Comparison of ENCODE assay signal across 26 cellular contexts in genomic region chr14:103973354-103973753, GRCh38. TPM values are rescaled to one million over a fixed set of nuclear protein-coding genes. Genes with fewer than 3 reads are reported as not detected.
DNase-seq lines count a peak whose midpoint lies in the region; ATAC-seq, FAIRE-seq and TF ChIP-seq lines count a peak whose summit lies in the region.
"Had no signal": no experiment of that assay in that cellular context is flagged by ENCODE, and none has a peak within 500 bp of the region (broad histone marks: within the 10 kb centered on the region; RNA-seq: fewer than 3 reads in every experiment).

No MANE protein-coding gene starts in this region.

- H3K4me2 ChIP-seq in K562 (ENCODE audit: insufficient read depth, low read length), result peak overlapping the region; percentile 38
- no peak overlapping the region for H3K4me2 ChIP-seq in HepG2 (ENCODE audit: low read depth, low read length)

- H2AFZ ChIP-seq in K562 (ENCODE audit: low read depth, low read length) (peak overlapping the region; percentile 80), HepG2 (ENCODE audit: low read length) (no peak overlapping the region)

- FAIRE-seq in K562 (lab: Jason Lieb, UNC) (peak; percentile 78), HepG2 (lab: Jason Lieb, UNC) (no peak)
- FAIRE-seq: endothelial cell of umbilical vein, urothelium cell line had no signal

- no peak overlapping the region for H3K27ac ChIP-seq in HEK293 (ENCODE audit: extremely low read depth, low read depth, low read length)
- no peak overlapping the region for H3K27ac ChIP-seq in K562 (ENCODE audit: extremely low read depth, low read depth, low read length)
- no peak overlapping the region for H3K27ac ChIP-seq in HepG2 (ENCODE audit: extremely low read length, insufficient read depth, low read length)
- H3K27ac ChIP-seq in testis, result no peak overlapping the region
- H3K27ac ChIP-seq in dorsolateral prefrontal cortex, result no peak overlapping the region
- H3K27ac ChIP-seq: ascending aorta had no signal

- in situ Hi-C loops in K562 (cut with MboI), result no loop called here
- in situ Hi-C loops in HepG2 (cut with HindIII; ENCODE audit: extremely low pct_ligation_motif_present, low pct_unique_long_range_greater_than_20kb), result loop anchor here (10.0 kb wide), 1 partner anchor 49 kb away; the partner anchor contains the start of gene TDRD9

- POLR2A ChIA-PET in HEK293 (lab: Yijun Ruan, JAX) (no interaction called here), K562 (lab: Yijun Ruan, JAX) (interaction anchor here (0.6 to 0.7 kb wide), 2 partner anchors 8 to 11 kb away, joined by 3 read pairs; no protein-coding TSS in a partner anchor), HepG2 (lab: Yijun Ruan, JAX) (no interaction called here)

- H3K27me3 ChIP-seq in K562 (ENCODE audit: control insufficient read depth in 2 of 2, insufficient read depth in 2 of 2, low read length in 2 of 2), result no peaks in the 10 kb centered on the region; a peak in 1 of 5 replicates
- H3K27me3 ChIP-seq in HepG2 (ENCODE audit: control insufficient read depth in 1 of 2, insufficient read depth in 2 of 2, low read length in 2 of 2), result peaks cover 3% of the 10 kb centered on the region in 2 experiments; a peak in 2 of 5 replicates
- H3K27me3 ChIP-seq in testis, result no peaks in the 10 kb centered on the region
- peaks cover 0 to 7% (median 0%) of the 10 kb centered on the region in 45 donors for H3K27me3 ChIP-seq in dorsolateral prefrontal cortex
- H3K27me3 ChIP-seq: ascending aorta had no signal

- 0% methylated on average over 3 of the region's 4 CpGs for WGBS in K562 (ENCODE audit: insufficient coverage, low coverage, missing lambda C conversion rate)
- 0% methylated on average over 4 of the region's 4 CpGs for WGBS in HepG2 (ENCODE audit: low lambda C conversion rate)
- 50 to 63% methylated on average over 4 of the region's 4 CpGs for WGBS in testis, 2 donors

- no peaks in the 10 kb centered on the region for H3K79me2 ChIP-seq in K562 (ENCODE audit: control insufficient read depth, insufficient read depth, low read length)
- no peaks in the 10 kb centered on the region for H3K79me2 ChIP-seq in HepG2 (ENCODE audit: insufficient read depth, low read length)

- BruUV-seq in K562 (replicated peaks; lab: Mats Ljungman, UMichigan) (no TSS peak), HepG2 (replicated peaks; lab: Mats Ljungman, UMichigan) (no TSS peak)

- CTCF ChIA-PET in HEK293 (lab: Yijun Ruan, JAX) (no interaction called here), K562 (lab: Yijun Ruan, JAX; ENCODE audit: low intra/inter-chr PET ratio) (no interaction called here), HepG2 (lab: Yijun Ruan, JAX; ENCODE audit: low intra/inter-chr PET ratio, low total read pairs) (no interaction called here)

- TF ChIP-seq EP300 in K562 (IDR thresholded peaks at IDR 0.05; ENCODE audit: low read length) (no peak), HepG2 (IDR thresholded peaks at IDR 0.05; ENCODE audit: low read depth in 2 of 2, low read length in 2 of 2) (no peak), HepG2 (CRISPR knock-in tag; IDR thresholded peaks at IDR 0.05; ENCODE audit: borderline replicate concordance) (no peak)

- no peak overlapping the region for H3K4me3 ChIP-seq in HEK293 (ENCODE audit: low read depth, low read length)
- no peak overlapping the region for H3K4me3 ChIP-seq in K562
- H3K4me3 ChIP-seq in HepG2 (replicated peaks in 1 of 3; ENCODE audit: insufficient read depth in 1 of 3, low read depth in 2 of 3, low read length in 3 of 3), result no peak overlapping the region
- no peak overlapping the region for H3K4me3 ChIP-seq in testis
- no peak overlapping the region for H3K4me3 ChIP-seq in dorsolateral prefrontal cortex
- H3K4me3 ChIP-seq: ascending aorta had no signal

- H4K20me1 ChIP-seq in K562 (replicated peaks; ENCODE audit: control insufficient read depth, insufficient read depth, low read length) (no peaks in the 10 kb centered on the region), HepG2 (ENCODE audit: insufficient read depth, low read length) (no peaks in the 10 kb centered on the region)

- TF ChIP-seq CTCF in HEK293 (tag by site-specific recombination; IDR thresholded peaks at IDR 0.05), result no peak
- no peak for TF ChIP-seq CTCF in K562 (IDR thresholded peaks at IDR 0.05 in 2 of 3, conservative IDR thresholded peaks at IDR 0.05 in 1 of 3; ENCODE audit: insufficient read depth in 2 of 3, low read depth in 1 of 3, low read length in 3 of 3)
- TF ChIP-seq CTCF in HepG2 (CRISPR knock-in tag; IDR thresholded peaks at IDR 0.05), result no peak
- TF ChIP-seq CTCF in testis (IDR thresholded peaks at IDR 0.05), result no peak
- TF ChIP-seq CTCF in dorsolateral prefrontal cortex (IDR thresholded peaks at IDR 0.05 in 54 of 56, conservative IDR thresholded peaks at IDR 0.05 in 2 of 56; ENCODE audit: low read depth in 1 of 56, partially characterized antibody in 56 of 56), result no peak

- TF ChIP-seq RAD21 in K562 (CRISPR knock-in tag; conservative IDR thresholded peaks at IDR 0.05 in 1 of 2, IDR thresholded peaks at IDR 0.05 in 1 of 2) (no peak), HepG2 (CRISPR knock-in tag; IDR thresholded peaks at IDR 0.05) (no peak)

- ATAC-seq in K562, result peak; percentile 95
- ATAC-seq in HepG2, result peak; percentile 60
- ATAC-seq in GM21723 (IDR thresholded peaks at IDR 0.05; ENCODE audit: unreplicated experiment), result no peak
- ATAC-seq: stimulated activated effector memory CD8-positive, alpha-beta T cell treated with anti-CD3 and anti-CD28 coated beads, Interleukin-12 subunit alpha, Interleukin-12 subunit beta, amount 100 ng/mL, for 72 hours; WTC11 had no signal

- TF ChIP-seq POLR2A in K562 (conservative IDR thresholded peaks at IDR 0.05) (no peak), HepG2 (IDR thresholded peaks at IDR 0.05; ENCODE audit: insufficient read depth in 1 of 2, low read depth in 2 of 2, low read length in 2 of 2) (no peak), testis (IDR thresholded peaks at IDR 0.05) (no peak)

- H3K36me3 ChIP-seq in HEK293 (ENCODE audit: control insufficient read depth in 2 of 2, insufficient read depth in 1 of 2, low read length in 2 of 2) (no peaks in the 10 kb centered on the region), K562 (ENCODE audit: control insufficient read depth, insufficient read depth, low read length) (no peaks in the 10 kb centered on the region), HepG2 (replicated peaks in 1 of 2; ENCODE audit: control insufficient read depth in 1 of 2, insufficient read depth in 2 of 2, low read length in 2 of 2) (no peaks in the 10 kb centered on the region), testis (ENCODE audit: low read depth, missing control alignments) (no peaks in the 10 kb centered on the region)
- H3K36me3 ChIP-seq: ascending aorta had no signal

- no peaks in the 10 kb centered on the region for H3K4me1 ChIP-seq in HEK293 (ENCODE audit: control insufficient read depth, insufficient read depth, low read length)
- H3K4me1 ChIP-seq in K562 (replicated peaks in 1 of 2; ENCODE audit: control insufficient read depth in 2 of 2, insufficient read depth in 2 of 2, low read length in 2 of 2), result no peaks in the 10 kb centered on the region; a peak in 2 of 5 replicates
- H3K4me1 ChIP-seq in HepG2 (ENCODE audit: insufficient read depth, low read length), result 0 out of 2 replicates have a peak, but pooled peaks cover 8% of the 10 kb centered on the region
- no peaks in the 10 kb centered on the region for H3K4me1 ChIP-seq in testis
- H3K4me1 ChIP-seq: ascending aorta had no signal

- intact Hi-C loops in K562 (cut with micrococcal nuclease) (loop anchor here (5.0 kb wide), 1 partner anchor 51 kb away; a partner anchor contains a TSS), HepG2 (cut with micrococcal nuclease; ENCODE audit: unreplicated experiment) (no loop called here), testis (cut with DNase I; ENCODE audit: low total_unique reads) (no loop called here), dorsolateral prefrontal cortex (cut with DNase I) (loop anchor here in 1 of 2 donors (10.0 kb wide), 1 partner anchor 169 kb away; no protein-coding TSS in a partner anchor)

- peak overlapping the region in 1 of 2 experiments; percentile 28; a peak in 1 of 4 replicates for H3K9ac ChIP-seq in K562 (ENCODE audit: insufficient read depth in 1 of 2, low read depth in 2 of 2, low read length in 2 of 2)
- H3K9ac ChIP-seq in HepG2 (ENCODE audit: insufficient read depth, low read depth, low read length), result no peak overlapping the region

- DNase-seq in K562 (ENCODE audit: extremely low read depth in 1 of 4, low spot score in 3 of 4) (peak; percentile 9 to 52 (median 27)), HepG2 (ENCODE audit: low spot score) (no peak), testis (peak; percentile 18), dorsolateral prefrontal cortex (no peak)
- no peak for DNase-seq in activated CD4-positive, CD25-positive, alpha-beta regulatory T cell treated with anti-CD3 and anti-CD28 coated beads, Interleukin-2, amount 50 U/mL, for 72 hours
- DNase-seq: activated CD4-positive, alpha-beta T cell treated with anti-CD3 and anti-CD28 coated beads, Interleukin-2, amount 50 U/mL, for 48 hours; activated CD8-positive, alpha-beta memory T cell treated with anti-CD3 and anti-CD28 coated beads, Interleukin-2, amount 50 U/mL, for 48 hours; central memory CD4-positive, alpha-beta T cell; head of caudate nucleus; NCI-H1092 treated with DMSO at 0.1 percent for 48 hours; NCI-H1930; NCI-H2227 treated with DMSO at 0.1 percent for 48 hours; NCI-H748 treated with DMSO at 0.1 percent for 48 hours; substantia nigra; T-helper 9 cell had no signal

- no peaks in the 10 kb centered on the region for H3K9me3 ChIP-seq in HEK293 (ENCODE audit: control insufficient read depth, insufficient read depth, low read depth, low read length)
- H3K9me3 ChIP-seq in K562 (replicated peaks; ENCODE audit: control insufficient read depth, insufficient read depth, low read depth, low read length), result no peaks in the 10 kb centered on the region
- no peaks in the 10 kb centered on the region for H3K9me3 ChIP-seq in HepG2 (ENCODE audit: low read length)
- no peaks in the 10 kb centered on the region for H3K9me3 ChIP-seq in testis
- H3K9me3 ChIP-seq: ascending aorta had no signal

- no peaks in the 10 kb centered on the region for H3K9me1 ChIP-seq in K562 (ENCODE audit: control insufficient read depth, insufficient read depth, low read length)

RNA-seq across cellular contexts. Expression of gene RD3L, which starts 31.0 kb away (rescaled TPM):
- total RNA-seq in K562 (2011; cell fraction: chromatin; rRNA removed; ENCODE audit: low replicate concordance), result not detected in 2 replicates
- not detected in 2 replicates for total RNA-seq in K562 (2011; cell fraction: nucleolus; rRNA removed)
- not detected in 2 replicates for total RNA-seq in K562 (2011; cell fraction: nucleoplasm; rRNA removed)
- total RNA-seq in K562 (2014; rRNA removed) (0.14 TPM in 1 of 2 replicates, not detected in the other), K562 (2014; rRNA removed; fragmentation: Illumina TruSeq; extraction: Trizol) (not detected in 2 replicates), K562 (2015; rRNA removed; fragmentation: Illumina TruSeq; extraction: Trizol) (not detected in 2 replicates), K562 (2021) (not detected in 2 replicates), HepG2 (2016; rRNA removed; fragmentation: Illumina TruSeq; extraction: Trizol) (not detected in 2 replicates), testis (not detected), dorsolateral prefrontal cortex (not detected)
- polyA plus RNA-seq in K562 (2011; rRNA removed) (not detected in 2 replicates), K562 (2014; fragmentation: Illumina TruSeq; extraction: Trizol) (not detected in 2 replicates), K562 (2014; fragmentation: Nextera tagmentation; extraction: Ambion mirVana) (not detected), K562 (2014; rRNA removed) (not detected in 2 replicates), HepG2 (2011; rRNA removed) (not detected in 2 replicates), testis (ENCODE audit: insufficient read depth, low read depth, low replicate concordance) (not detected)
- not detected in 2 replicates for polyA plus RNA-seq in K562 (2011; cell fraction: cytosol; rRNA removed)
- not detected in 2 replicates for polyA plus RNA-seq in K562 (2011; cell fraction: nucleus; rRNA removed)
- not detected in 2 replicates for polyA plus RNA-seq in K562 (2012)
- not detected in 2 replicates for polyA minus RNA-seq in K562 (2011; rRNA and poly(A)+ RNA removed)
- polyA minus RNA-seq in K562 (2011; cell fraction: cytosol; rRNA and poly(A)+ RNA removed), result not detected in 2 replicates
- not detected in 2 replicates for polyA minus RNA-seq in K562 (2011; cell fraction: nucleus; rRNA and poly(A)+ RNA removed)
- total RNA-seq in HepG2 (2016; cell fraction: cytosol; rRNA removed; fragmentation: Illumina TruSeq; extraction: Trizol; ENCODE audit: low read depth), result not detected in 2 replicates
- not detected in 2 replicates for total RNA-seq in HepG2 (2016; cell fraction: insoluble cytoplasmic fraction; rRNA removed; fragmentation: Illumina TruSeq; extraction: Trizol)
- total RNA-seq in HepG2 (2016; cell fraction: membrane; rRNA removed; fragmentation: Illumina TruSeq; extraction: Trizol), result not detected in 2 replicates
- total RNA-seq in HepG2 (2016; cell fraction: nucleus; rRNA removed; fragmentation: Illumina TruSeq; extraction: Trizol), result not detected in 2 replicates
- polyA plus RNA-seq in HepG2 (2011; cell fraction: cytosol; rRNA removed), result not detected in 2 replicates
- polyA plus RNA-seq in HepG2 (2011; cell fraction: nucleus; rRNA removed), result not detected in 2 replicates
- not detected in 2 replicates for polyA plus RNA-seq in HepG2 (2012)
- polyA plus RNA-seq in HepG2 (2016; cell fraction: cytosol; fragmentation: Illumina TruSeq; extraction: Trizol; ENCODE audit: low read depth), result not detected in 2 replicates
- not detected in 2 replicates for polyA plus RNA-seq in HepG2 (2016; cell fraction: insoluble cytoplasmic fraction; fragmentation: Illumina TruSeq; extraction: Trizol; ENCODE audit: low read depth)
- not detected in 2 replicates for polyA plus RNA-seq in HepG2 (2016; cell fraction: membrane; fragmentation: Illumina TruSeq; extraction: Trizol; ENCODE audit: low read depth)
- polyA plus RNA-seq in HepG2 (2016; cell fraction: nucleus; fragmentation: Illumina TruSeq; extraction: Trizol; ENCODE audit: insufficient read depth, low read depth), result not detected in 2 replicates
- polyA minus RNA-seq in HepG2 (2011; rRNA and poly(A)+ RNA removed; ENCODE audit: low replicate concordance), result not detected in 2 replicates
- polyA minus RNA-seq in HepG2 (2011; cell fraction: cytosol; rRNA and poly(A)+ RNA removed), result not detected in 2 replicates
- not detected in 2 replicates for polyA minus RNA-seq in HepG2 (2011; cell fraction: nucleus; rRNA and poly(A)+ RNA removed)
- total RNA-seq: activated T-helper 2 cell treated with anti-CD3 and anti-CD28 coated beads, Interferon-gamma antibody, Interleukin-2, Interleukin-4, amounts not matched to agents 10 μg/mL and 5 μg/mL and 100 μg/mL, durations not matched to agents 14 hours and 24 hours and 36 hours; ascending aorta; dermis microvascular lymphatic vessel endothelial cell; endothelial cell of umbilical vein; lower leg skin; mucosa of gallbladder; WTC11 had no signal
- polyA plus RNA-seq: endothelial cell of umbilical vein had no signal

RNA-seq across cellular contexts. Expression of gene TDRD9, which starts 45.1 kb away (rescaled TPM):
- total RNA-seq in K562 (2011; cell fraction: chromatin; rRNA removed; ENCODE audit: low replicate concordance), result not detected in 2 replicates
- not detected in 2 replicates for total RNA-seq in K562 (2011; cell fraction: nucleolus; rRNA removed)
- not detected in 2 replicates for total RNA-seq in K562 (2011; cell fraction: nucleoplasm; rRNA removed)
- total RNA-seq in K562 (2014; rRNA removed), result not detected in 2 replicates
- total RNA-seq in K562 (2014; rRNA removed; fragmentation: Illumina TruSeq; extraction: Trizol), result not detected in 2 replicates
- not detected in 2 replicates for total RNA-seq in K562 (2015; rRNA removed; fragmentation: Illumina TruSeq; extraction: Trizol)
- not detected in 2 replicates for total RNA-seq in K562 (2021)
- not detected in 2 replicates for polyA plus RNA-seq in K562 (2011; rRNA removed)
- 0.04 TPM in 1 of 2 replicates, not detected in the other for polyA plus RNA-seq in K562 (2011; cell fraction: cytosol; rRNA removed)
- not detected in 2 replicates for polyA plus RNA-seq in K562 (2011; cell fraction: nucleus; rRNA removed)
- polyA plus RNA-seq in K562 (2012), result 0.03 and 0.11 TPM in 2 replicates
- polyA plus RNA-seq in K562 (2014; fragmentation: Illumina TruSeq; extraction: Trizol), result 0.04 TPM in 1 of 2 replicates, not detected in the other
- polyA plus RNA-seq in K562 (2014; fragmentation: Nextera tagmentation; extraction: Ambion mirVana), result under 1 TPM; 0.04 to 0.14 TPM
- 0.04 and 0.09 TPM in 2 replicates for polyA plus RNA-seq in K562 (2014; rRNA removed)
- not detected in 2 replicates for polyA minus RNA-seq in K562 (2011; rRNA and poly(A)+ RNA removed)
- not detected in 2 replicates for polyA minus RNA-seq in K562 (2011; cell fraction: cytosol; rRNA and poly(A)+ RNA removed)
- not detected in 2 replicates for polyA minus RNA-seq in K562 (2011; cell fraction: nucleus; rRNA and poly(A)+ RNA removed)
- not detected in 2 replicates for total RNA-seq in HepG2 (2016; rRNA removed; fragmentation: Illumina TruSeq; extraction: Trizol)
- not detected in 2 replicates for total RNA-seq in HepG2 (2016; cell fraction: cytosol; rRNA removed; fragmentation: Illumina TruSeq; extraction: Trizol; ENCODE audit: low read depth)
- not detected in 2 replicates for total RNA-seq in HepG2 (2016; cell fraction: insoluble cytoplasmic fraction; rRNA removed; fragmentation: Illumina TruSeq; extraction: Trizol)
- total RNA-seq in HepG2 (2016; cell fraction: membrane; rRNA removed; fragmentation: Illumina TruSeq; extraction: Trizol), result not detected in 2 replicates
- total RNA-seq in HepG2 (2016; cell fraction: nucleus; rRNA removed; fragmentation: Illumina TruSeq; extraction: Trizol), result not detected in 2 replicates
- not detected in 2 replicates for polyA plus RNA-seq in HepG2 (2011; rRNA removed)
- not detected in 2 replicates for polyA plus RNA-seq in HepG2 (2011; cell fraction: cytosol; rRNA removed)
- polyA plus RNA-seq in HepG2 (2011; cell fraction: nucleus; rRNA removed), result not detected in 2 replicates
- polyA plus RNA-seq in HepG2 (2012), result not detected in 2 replicates
- polyA plus RNA-seq in HepG2 (2016; cell fraction: cytosol; fragmentation: Illumina TruSeq; extraction: Trizol; ENCODE audit: low read depth), result not detected in 2 replicates
- polyA plus RNA-seq in HepG2 (2016; cell fraction: insoluble cytoplasmic fraction; fragmentation: Illumina TruSeq; extraction: Trizol; ENCODE audit: low read depth), result not detected in 2 replicates
- polyA plus RNA-seq in HepG2 (2016; cell fraction: membrane; fragmentation: Illumina TruSeq; extraction: Trizol; ENCODE audit: low read depth), result not detected in 2 replicates
- not detected in 2 replicates for polyA plus RNA-seq in HepG2 (2016; cell fraction: nucleus; fragmentation: Illumina TruSeq; extraction: Trizol; ENCODE audit: insufficient read depth, low read depth)
- polyA minus RNA-seq in HepG2 (2011; rRNA and poly(A)+ RNA removed; ENCODE audit: low replicate concordance), result 20.1 TPM in 1 of 2 replicates, not detected in the other
- not detected in 2 replicates for polyA minus RNA-seq in HepG2 (2011; cell fraction: cytosol; rRNA and poly(A)+ RNA removed)
- not detected in 2 replicates for polyA minus RNA-seq in HepG2 (2011; cell fraction: nucleus; rRNA and poly(A)+ RNA removed)
- 10 to 100 TPM; 41.8 to 68.5 TPM for total RNA-seq in testis
- polyA plus RNA-seq in testis (ENCODE audit: insufficient read depth, low read depth, low replicate concordance), result 72.8 TPM
- 10 to 100 TPM in 60 of 120 experiments, 1 to 10 TPM in 60; 1.9 to 23.1 (median 10.0) TPM for total RNA-seq in dorsolateral prefrontal cortex
- total RNA-seq: activated T-helper 2 cell treated with anti-CD3 and anti-CD28 coated beads, Interferon-gamma antibody, Interleukin-2, Interleukin-4, amounts not matched to agents 10 μg/mL and 5 μg/mL and 100 μg/mL, durations not matched to agents 14 hours and 24 hours and 36 hours had no signal

Comparison
In these comparisons a context has a peak if more than half of its experiments do, and no peak if none do; other contexts are left out.
1. DNase-seq: peak in K562 (4 of 4) and testis (single experiment); none in HepG2 (single experiment), dorsolateral prefrontal cortex (0 of 10) and activated CD4-positive, CD25-positive, alpha-beta regulatory T cell treated with anti-CD3 and anti-CD28 coated beads, Interleukin-2, amount 50 U/mL, for 72 hours (single experiment).